In the genomic region with DNA sequence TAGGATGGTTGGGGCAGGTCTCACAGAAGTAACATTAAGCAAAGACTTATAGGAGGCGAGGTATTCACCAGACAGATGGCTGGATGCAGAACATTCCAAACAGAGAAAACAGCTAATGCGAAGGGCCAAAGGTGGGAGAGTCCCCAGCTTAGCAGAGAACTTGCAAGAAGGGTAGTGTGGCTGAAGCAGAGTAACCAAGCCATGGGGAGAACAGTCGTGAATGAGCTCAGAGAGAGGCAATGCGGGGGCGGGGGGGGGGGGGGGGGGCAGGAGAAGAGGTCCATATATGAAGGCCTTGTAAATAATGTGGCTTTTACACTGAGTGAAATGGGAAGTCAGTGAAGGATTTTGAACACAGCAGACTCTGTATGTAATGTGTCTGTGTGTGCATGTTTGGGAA, we compare ENCODE assay signal across 13 cellular contexts.
DNase-seq lines count a peak whose midpoint lies in the region; ATAC-seq and TF ChIP-seq lines count a peak whose summit lies in the region.
"Had no signal": no experiment of that assay in that cellular context is flagged by ENCODE, and none has a peak within 500 bp of the region (broad histone marks: within the 10 kb centered on the region; RNA-seq: fewer than 3 reads in every experiment).

No MANE protein-coding gene starts in this region.

- CTCF ChIA-PET in GM10248 (lab: Yijun Ruan, JAX), result interaction anchor here (0.7 to 8.2 kb wide), 13 partner anchors 9 to 168 kb away, joined by 3 to 76 read pairs (median 4); a partner anchor contains a TSS

- H4K20me1 ChIP-seq in neural cell (ENCODE audit: insufficient read depth), result no peaks in the 10 kb centered on the region

- H3K36me3 Mint-ChIP-seq in T-helper 17 cell (ENCODE audit: low read depth), result peaks cover 3% of the 10 kb centered on the region

- no peaks in the 10 kb centered on the region for H3K36me3 ChIP-seq in neural cell (ENCODE audit: insufficient read depth, low read length)

- peaks cover 29% of the 10 kb centered on the region for H3K4me1 Mint-ChIP-seq in T-helper 17 cell

- TF ChIP-seq EP300 in neural cell (conservative IDR thresholded peaks at IDR 0.05; ENCODE audit: poor library complexity, severe bottlenecking), result no peak

- DNase-seq in GM10248 (ENCODE audit: extremely low spot score) (peak; percentile 50), T-helper 17 cell (no peak), foreskin keratinocyte (no peak), NCI-H1417 treated with DMSO at 0.1 percent for 48 hours (lab: John Stamatoyannopoulos, UW) (no peak), cerebellar nuclear complex (lab: John Stamatoyannopoulos, UW) (no peak), superior temporal gyrus (ENCODE audit: extremely low spot score) (no peak)
- DNase-seq: activated CD4-positive, CD25-positive, alpha-beta regulatory T cell; midbrain; NCI-H2081 treated with DMSO at 0.1 percent for 48 hours had no signal

- no peak overlapping the region for H3K4me3 ChIP-seq in neural cell (ENCODE audit: low read length)
- H3K4me3 ChIP-seq: SJSA1 had no signal

- no peak overlapping the region for H3K9ac ChIP-seq in neural cell (ENCODE audit: low read length)

- no peaks in the 10 kb centered on the region for H3K27me3 Mint-ChIP-seq in T-helper 17 cell
- H3K27me3 Mint-ChIP-seq: stimulated activated naive CD8-positive, alpha-beta T cell treated with anti-CD3 and anti-CD28 coated beads, Interleukin-15, Interleukin-2, amounts not matched to agents 100 ng/mL and 50 ng/mL, for 24 hours had no signal

- H3K27ac ChIP-seq in foreskin keratinocyte (peak overlapping the region; percentile 79), neural cell (ENCODE audit: low read length) (peak overlapping the region; percentile 68)
- H3K27ac ChIP-seq: SJSA1 had no signal

- no peak overlapping the region for H3K4me2 ChIP-seq in neural cell (ENCODE audit: low read length)

- TF ChIP-seq RAD21 in neural cell (conservative IDR thresholded peaks at IDR 0.05), result no peak

- H2AFZ ChIP-seq in neural cell (ENCODE audit: low read depth, low read length), result no peak overlapping the region

- no peak overlapping the region for H3K4me3 Mint-ChIP-seq in T-helper 17 cell
- H3K4me3 Mint-ChIP-seq: stimulated activated naive CD8-positive, alpha-beta T cell treated with anti-CD3 and anti-CD28 coated beads, Interleukin-15, Interleukin-2, amounts not matched to agents 100 ng/mL and 50 ng/mL, for 24 hours had no signal

- TF ChIP-seq CTCF in GM10248 (IDR thresholded peaks at IDR 0.05; ENCODE audit: control extremely low read depth, extremely low read depth, low read depth, missing control alignments), result no peak
- TF ChIP-seq CTCF in foreskin keratinocyte (conservative IDR thresholded peaks at IDR 0.05), result no peak
- TF ChIP-seq CTCF in neural cell (IDR thresholded peaks at IDR 0.05; ENCODE audit: poor library complexity, severe bottlenecking), result no peak

- H3F3A ChIP-seq in neural cell (ENCODE audit: insufficient read depth, low read length, poor library complexity, severe bottlenecking), result no peaks in the 10 kb centered on the region

- no peaks in the 10 kb centered on the region for H3K79me2 ChIP-seq in neural cell (replicated peaks; ENCODE audit: insufficient read depth, low read length)

- no peaks in the 10 kb centered on the region for H3K9me3 ChIP-seq in T-helper 17 cell (ENCODE audit: control insufficient read depth, low read length, poor library complexity, severe bottlenecking)
- no peaks in the 10 kb centered on the region for H3K9me3 ChIP-seq in neural cell (ENCODE audit: low read length)
- H3K9me3 ChIP-seq: SJSA1 had no signal

- H3K27me3 ChIP-seq in foreskin keratinocyte, result no peaks in the 10 kb centered on the region
- no peaks in the 10 kb centered on the region for H3K27me3 ChIP-seq in neural cell (ENCODE audit: insufficient read depth, low read depth, low read length)
- H3K27me3 ChIP-seq: SJSA1 had no signal

- H3K4me1 ChIP-seq in foreskin keratinocyte, result peaks cover 31% of the 10 kb centered on the region

- peak overlapping the region; percentile 41 for H3K27ac Mint-ChIP-seq in T-helper 17 cell

- H3K9me2 ChIP-seq in neural cell (ENCODE audit: insufficient read depth, low read length), result no peaks in the 10 kb centered on the region

- POLR2A ChIA-PET in GM10248 (lab: Yijun Ruan, JAX), result interaction anchor here (0.6 to 1.0 kb wide), 3 partner anchors 135 to 164 kb away, joined by 3 to 6 read pairs (median 3); no protein-coding TSS in a partner anchor

- ATAC-seq in T-helper 17 cell (no peak), foreskin keratinocyte (no peak), HG03520 (IDR thresholded peaks at IDR 0.05; ENCODE audit: unreplicated experiment) (no peak)

TF ChIP-seq in neural cell, 6 proteins besides CTCF, POLR2A, EP300 and RAD21:
- TF ChIP-seq POLR2AphosphoS5 (IDR thresholded peaks at IDR 0.05) (no peak), EZH2 (IDR thresholded peaks at IDR 0.05; ENCODE audit: borderline replicate concordance, insufficient read depth, low read length, poor library complexity, severe bottlenecking) (no peak), TAF1 (IDR thresholded peaks at IDR 0.05; ENCODE audit: low read depth) (no peak), SMC3 (conservative IDR thresholded peaks at IDR 0.05; ENCODE audit: poor library complexity) (no peak), MXI1 (conservative IDR thresholded peaks at IDR 0.05; ENCODE audit: poor library complexity, severe bottlenecking) (no peak)
- TF ChIP-seq, protein P1, sequence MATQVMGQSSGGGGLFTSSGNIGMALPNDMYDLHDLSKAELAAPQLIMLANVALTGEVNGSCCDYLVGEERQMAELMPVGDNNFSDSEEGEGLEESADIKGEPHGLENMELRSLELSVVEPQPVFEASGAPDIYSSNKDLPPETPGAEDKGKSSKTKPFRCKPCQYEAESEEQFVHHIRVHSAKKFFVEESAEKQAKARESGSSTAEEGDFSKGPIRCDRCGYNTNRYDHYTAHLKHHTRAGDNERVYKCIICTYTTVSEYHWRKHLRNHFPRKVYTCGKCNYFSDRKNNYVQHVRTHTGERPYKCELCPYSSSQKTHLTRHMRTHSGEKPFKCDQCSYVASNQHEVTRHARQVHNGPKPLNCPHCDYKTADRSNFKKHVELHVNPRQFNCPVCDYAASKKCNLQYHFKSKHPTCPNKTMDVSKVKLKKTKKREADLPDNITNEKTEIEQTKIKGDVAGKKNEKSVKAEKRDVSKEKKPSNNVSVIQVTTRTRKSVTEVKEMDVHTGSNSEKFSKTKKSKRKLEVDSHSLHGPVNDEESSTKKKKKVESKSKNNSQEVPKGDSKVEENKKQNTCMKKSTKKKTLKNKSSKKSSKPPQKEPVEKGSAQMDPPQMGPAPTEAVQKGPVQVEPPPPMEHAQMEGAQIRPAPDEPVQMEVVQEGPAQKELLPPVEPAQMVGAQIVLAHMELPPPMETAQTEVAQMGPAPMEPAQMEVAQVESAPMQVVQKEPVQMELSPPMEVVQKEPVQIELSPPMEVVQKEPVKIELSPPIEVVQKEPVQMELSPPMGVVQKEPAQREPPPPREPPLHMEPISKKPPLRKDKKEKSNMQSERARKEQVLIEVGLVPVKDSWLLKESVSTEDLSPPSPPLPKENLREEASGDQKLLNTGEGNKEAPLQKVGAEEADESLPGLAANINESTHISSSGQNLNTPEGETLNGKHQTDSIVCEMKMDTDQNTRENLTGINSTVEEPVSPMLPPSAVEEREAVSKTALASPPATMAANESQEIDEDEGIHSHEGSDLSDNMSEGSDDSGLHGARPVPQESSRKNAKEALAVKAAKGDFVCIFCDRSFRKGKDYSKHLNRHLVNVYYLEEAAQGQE (IDR thresholded peaks at IDR 0.05; ENCODE audit: borderline replicate concordance), result no peak
